In the genomic region with DNA sequence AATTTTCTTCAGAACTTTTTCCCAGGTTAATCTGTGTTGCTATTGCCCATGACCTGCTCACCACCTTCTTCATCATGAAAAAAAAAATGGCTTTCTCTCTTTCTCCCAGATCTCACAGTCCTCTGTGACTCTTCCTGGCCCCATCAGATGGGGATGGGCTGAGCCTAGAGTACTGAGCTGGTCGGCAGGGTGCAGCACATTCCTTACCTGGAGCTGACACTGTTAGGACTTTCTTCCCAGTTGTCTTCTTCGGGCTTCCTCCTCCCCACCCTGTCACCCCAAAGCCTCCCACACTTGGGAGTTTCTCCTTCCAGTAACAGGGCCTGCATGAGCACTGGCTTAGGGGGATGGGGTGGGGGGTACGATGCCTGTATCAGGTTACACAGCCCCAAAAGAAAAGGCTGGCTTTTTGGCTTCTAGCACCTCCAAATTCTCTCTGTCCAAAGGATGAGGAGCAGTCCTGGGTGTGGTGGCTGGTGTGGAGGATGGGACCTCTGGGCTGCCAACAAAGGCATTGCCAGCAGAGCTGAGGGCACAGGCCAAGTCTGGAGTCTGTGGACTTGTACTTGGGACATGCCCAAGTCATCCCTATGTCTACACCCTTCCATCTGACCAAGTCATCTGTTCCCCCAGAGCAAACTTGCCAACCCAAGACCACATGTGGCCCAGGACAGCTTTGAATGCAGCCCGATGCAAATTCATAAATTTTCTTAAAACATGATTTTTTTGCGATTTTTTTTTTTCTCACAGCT, we compare ENCODE assay signal across 18 cellular contexts.
"Had no signal": no experiment of that assay in that cellular context is flagged by ENCODE, and none has a peak within 500 bp of the region (broad histone marks: within the 10 kb centered on the region; RNA-seq: fewer than 3 reads in every experiment).

No MANE protein-coding gene starts in this region.

- H3K9me3 Mint-ChIP-seq: nephron had no signal

- H3K4me3 Mint-ChIP-seq: nephron had no signal

- H2AFZ ChIP-seq: hepatocyte had no signal

- H3K4me2 ChIP-seq: hepatocyte had no signal

- ATAC-seq: right cardiac atrium had no signal

- FAIRE-seq: endometrium, keratinocyte, small intestine, TTC549 had no signal

- H3K4me3 ChIP-seq: dorsolateral prefrontal cortex, hepatocyte, tibial artery, vagina had no signal

- DNase-seq: activated CD4-positive, CD25-positive, alpha-beta regulatory T cell; activated naive CD4-positive, alpha-beta T cell treated with Interleukin-2 at 50 U/mL for 16 hours; activated T-cell treated with anti-CD3 and anti-CD28 coated beads for 4 hours; aorta; dorsolateral prefrontal cortex; mesenchymal stem cell; occipital lobe; right cardiac atrium; small intestine; stimulated activated CD4-positive, alpha-beta T cell treated with anti-CD3 and anti-CD28 coated beads, Interleukin-4, amount 100 ng/mL, for 24 hours; stimulated activated naive CD4-positive, alpha-beta T cell; tibial artery had no signal

- H3K27me3 ChIP-seq: dorsolateral prefrontal cortex, hepatocyte, vagina had no signal

- H3K9me3 ChIP-seq: tibial artery, vagina had no signal

- H3K4me1 ChIP-seq: tibial artery had no signal

- H3K36me3 ChIP-seq: tibial artery, vagina had no signal

- H3K79me2 ChIP-seq: hepatocyte had no signal

- H3K27ac ChIP-seq: hepatocyte, tibial artery, vagina had no signal
